ENCODE assay signal across 9 cellular contexts in the genomic region with DNA sequence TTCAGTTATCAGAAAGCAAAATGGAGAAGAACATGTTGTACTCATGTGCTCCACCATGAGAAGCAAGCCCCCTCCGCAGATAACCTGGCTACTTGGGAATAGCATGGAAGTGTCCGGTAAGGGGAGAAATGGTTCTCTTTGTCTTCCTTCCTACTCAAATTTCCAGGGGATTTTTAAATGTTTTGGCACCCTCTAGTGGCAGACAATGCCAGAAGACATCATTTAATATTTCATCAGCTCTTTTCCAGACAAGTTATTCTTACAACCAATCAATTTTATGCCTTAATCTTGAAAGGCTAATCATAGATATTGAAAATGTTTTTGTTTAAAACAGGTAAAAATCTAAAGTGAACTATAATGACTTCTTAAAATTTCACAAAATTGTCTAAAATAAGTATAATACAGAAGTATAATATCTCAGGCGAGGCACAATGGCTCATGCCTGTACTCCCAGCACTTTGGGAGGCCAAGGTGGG. TPM values are rescaled to one million over a fixed set of nuclear protein-coding genes. Genes with fewer than 3 reads are reported as not detected.
A peak's percentile ranks its signal among the peaks of the same experiment; 100 is the strongest.
DNase-seq lines count a peak whose midpoint lies in the region; ATAC-seq and TF ChIP-seq lines count a peak whose summit lies in the region.
"Had no signal": no experiment of that assay in that cellular context is flagged by ENCODE, and none has a peak within 500 bp of the region (broad histone marks: within the 10 kb centered on the region; RNA-seq: fewer than 3 reads in every experiment).

No MANE protein-coding gene starts in this region.

- H3K36me3 Mint-ChIP-seq in activated CD8-positive, alpha-beta T cell treated with anti-CD3 and anti-CD28 coated beads for 36 hours (ENCODE audit: low read depth): peaks cover 52% of the 10 kb centered on the region
- H3K36me3 Mint-ChIP-seq in osteocyte (ENCODE audit: unreplicated experiment): no peaks in the 10 kb centered on the region

- TF ChIP-seq CTCF in activated CD8-positive, alpha-beta T cell treated with anti-CD3 and anti-CD28 coated beads for 36 hours (IDR thresholded peaks at IDR 0.05): peak; percentile 95
- peak; percentile 58 for TF ChIP-seq CTCF in fibroblast of the aortic adventitia (IDR thresholded peaks at IDR 0.05; ENCODE audit: insufficient read depth, low read length)
- peak; percentile 77 for TF ChIP-seq CTCF in osteocyte (IDR thresholded peaks at IDR 0.05)

- CTCF ChIA-PET in activated CD8-positive, alpha-beta T cell treated with anti-CD3 and anti-CD28 coated beads for 36 hours (lab: Charles Lee): interaction anchor here (0.6 to 11.0 kb wide), 41 partner anchors 9 to 276 kb away, joined by 3 to 352 read pairs (median 5); partner anchors contain the start of gene CRTAM

- no peak for ATAC-seq in activated CD8-positive, alpha-beta T cell treated with anti-CD3 and anti-CD28 coated beads for 36 hours
- ATAC-seq in GM18517 (IDR thresholded peaks at IDR 0.05; ENCODE audit: unreplicated experiment) (no peak), HG03378 (IDR thresholded peaks at IDR 0.05; ENCODE audit: unreplicated experiment) (no peak)

- intact Hi-C loops in activated CD8-positive, alpha-beta T cell treated with anti-CD3 and anti-CD28 coated beads for 36 hours (cut with micrococcal nuclease): loop anchor here (2.0 to 10.0 kb wide), 5 partner anchors 42 to 222 kb away; no protein-coding TSS in a partner anchor

- no peak overlapping the region for H3K4me3 Mint-ChIP-seq in activated CD8-positive, alpha-beta T cell treated with anti-CD3 and anti-CD28 coated beads for 36 hours
- no peak overlapping the region for H3K4me3 Mint-ChIP-seq in osteocyte (ENCODE audit: unreplicated experiment)
- H3K4me3 Mint-ChIP-seq: activated naive CD8-positive, alpha-beta T cell treated with anti-CD3 and anti-CD28 coated beads, Interleukin-2, amount 10 ng/mL, durations not matched to agents 7 days and 5 days had no signal

- POLR2A ChIA-PET in activated CD8-positive, alpha-beta T cell treated with anti-CD3 and anti-CD28 coated beads for 36 hours (lab: Charles Lee): interaction anchor here (0.6 to 7.5 kb wide), 11 partner anchors 10 to 207 kb away, joined by 3 to 61 read pairs (median 4); partner anchors contain the start of gene CRTAM

- DNase-seq in DMS 273 (lab: John Stamatoyannopoulos, UW; ENCODE audit: unreplicated experiment) (peak; percentile 77), HPDE6-E6E7 (ENCODE audit: extremely low spot score) (peak; percentile 50), NCI-H748 treated with DMSO at 0.1 percent for 48 hours (lab: John Stamatoyannopoulos, UW) (peak; percentile 26), fibroblast of the aortic adventitia (ENCODE audit: low read depth) (peak; percentile 91), osteocyte (ENCODE audit: extremely low spot score, unreplicated experiment) (no peak)
- peak; percentile 64 for DNase-seq in activated CD8-positive, alpha-beta T cell treated with anti-CD3 and anti-CD28 coated beads for 36 hours
- DNase-seq: activated naive CD8-positive, alpha-beta T cell treated with anti-CD3 and anti-CD28 coated beads, Interleukin-2, amount 10 ng/mL, durations not matched to agents 7 days and 5 days had no signal

- H3K9me3 Mint-ChIP-seq in activated CD8-positive, alpha-beta T cell treated with anti-CD3 and anti-CD28 coated beads for 36 hours: no peaks in the 10 kb centered on the region
- no peaks in the 10 kb centered on the region for H3K9me3 Mint-ChIP-seq in osteocyte (ENCODE audit: unreplicated experiment)
- H3K9me3 Mint-ChIP-seq: activated naive CD8-positive, alpha-beta T cell treated with anti-CD3 and anti-CD28 coated beads, Interleukin-2, amount 10 ng/mL, durations not matched to agents 7 days and 5 days had no signal

- no peaks in the 10 kb centered on the region for H3K27me3 Mint-ChIP-seq in activated CD8-positive, alpha-beta T cell treated with anti-CD3 and anti-CD28 coated beads for 36 hours
- H3K27me3 Mint-ChIP-seq in osteocyte (ENCODE audit: unreplicated experiment): no peaks in the 10 kb centered on the region
- H3K27me3 Mint-ChIP-seq: activated naive CD8-positive, alpha-beta T cell treated with anti-CD3 and anti-CD28 coated beads, Interleukin-2, amount 10 ng/mL, durations not matched to agents 7 days and 5 days had no signal

- no peak overlapping the region for H3K4me3 ChIP-seq in fibroblast of the aortic adventitia (ENCODE audit: low read depth, low read length)

- H3K4me1 Mint-ChIP-seq in activated CD8-positive, alpha-beta T cell treated with anti-CD3 and anti-CD28 coated beads for 36 hours (ENCODE audit: low read depth): peaks cover 66% of the 10 kb centered on the region
- peaks cover 45% of the 10 kb centered on the region for H3K4me1 Mint-ChIP-seq in osteocyte (ENCODE audit: unreplicated experiment)

- H3K27ac Mint-ChIP-seq in activated CD8-positive, alpha-beta T cell treated with anti-CD3 and anti-CD28 coated beads for 36 hours: no peak overlapping the region
- no peak overlapping the region for H3K27ac Mint-ChIP-seq in osteocyte (ENCODE audit: unreplicated experiment)

RNA-seq across cellular contexts. Expression of gene CRTAM, which starts 15.7 kb away (rescaled TPM):
- 10 to 100 TPM; 21.1 to 21.5 TPM for total RNA-seq in activated CD8-positive, alpha-beta T cell treated with anti-CD3 and anti-CD28 coated beads for 36 hours
- not detected in 2 replicates for total RNA-seq in fibroblast of the aortic adventitia (ENCODE audit: low replicate concordance)
- total RNA-seq in osteocyte: not detected in 2 replicates

RNA-seq across cellular contexts. Expression of gene JHY, which starts 28.6 kb away (rescaled TPM):
- total RNA-seq in activated CD8-positive, alpha-beta T cell treated with anti-CD3 and anti-CD28 coated beads for 36 hours: 1 to 10 TPM; 1.3 to 1.8 TPM
- total RNA-seq in fibroblast of the aortic adventitia (ENCODE audit: low replicate concordance) (5.2 and 9.3 TPM in 2 replicates), osteocyte (7.3 and 8.6 TPM in 2 replicates)

Comparison
In these comparisons a context has a peak if more than half of its experiments do, and no peak if none do; other contexts are left out.
1. RNA of gene CRTAM, which starts 15.7 kb away (total RNA-seq): 21.1 to 21.5 TPM in activated CD8-positive, alpha-beta T cell treated with anti-CD3 and anti-CD28 coated beads for 36 hours; not detected in osteocyte and not detected in fibroblast of the aortic adventitia; every median in the first group is over 10 times any median in the second.
2. Peak in every context shown above with its lines, with median percentiles within 50 percentile points of each other: CTCF ChIP-seq.